In genomic region chr1:31930827-31931226, GRCh38 we compare ENCODE assay signal across 2 cellular contexts.
TF ChIP-seq lines count a peak whose summit lies in the region.

No MANE protein-coding gene starts in this region.

TF ChIP-seq in A549, 52 proteins besides CTCF, POLR2A, EP300 and RAD21:
- TF ChIP-seq BCL3 (IDR thresholded peaks at IDR 0.05), result no peak
- TF ChIP-seq FOSB (CRISPR knock-in tag; IDR thresholded peaks at IDR 0.05), result no peak
- TF ChIP-seq PBX3 (IDR thresholded peaks at IDR 0.05), result no peak
- no peak for TF ChIP-seq USF2 (IDR thresholded peaks at IDR 0.05)
- TF ChIP-seq ESRRA (IDR thresholded peaks at IDR 0.05; ENCODE audit: borderline replicate concordance, low read length), result no peak
- no peak for TF ChIP-seq RCOR1 (IDR thresholded peaks at IDR 0.05; ENCODE audit: low read depth, low read length)
- no peak for TF ChIP-seq CBX8 (IDR thresholded peaks at IDR 0.05)
- TF ChIP-seq JUNB (IDR thresholded peaks at IDR 0.05), result no peak
- TF ChIP-seq FOSL2 (IDR thresholded peaks at IDR 0.05), result no peak
- no peak for TF ChIP-seq FOSL2 (CRISPR knock-in tag; IDR thresholded peaks at IDR 0.05)
- TF ChIP-seq HOXB5 (CRISPR knock-in tag; IDR thresholded peaks at IDR 0.05), result no peak
- no peak for TF ChIP-seq ZNF302 (CRISPR knock-in tag; IDR thresholded peaks at IDR 0.05)
- TF ChIP-seq PHF8 (IDR thresholded peaks at IDR 0.05; ENCODE audit: borderline replicate concordance, low read depth), result no peak
- no peak for TF ChIP-seq ZSCAN20 (CRISPR knock-in tag; IDR thresholded peaks at IDR 0.05)

TF ChIP-seq in HCT116, 20 proteins besides CTCF, POLR2A, EP300 and RAD21 (continued from another document):
- no peak for TF ChIP-seq ZBTB33 (IDR thresholded peaks at IDR 0.05; ENCODE audit: extremely low read depth, insufficient replicate concordance, low read length)
- no peak for TF ChIP-seq POLR2AphosphoS5 (IDR thresholded peaks at IDR 0.05; ENCODE audit: low read depth, low read length)
- TF ChIP-seq SRF (IDR thresholded peaks at IDR 0.05; ENCODE audit: low read depth), result no peak
- no peak for TF ChIP-seq EGR1 (IDR thresholded peaks at IDR 0.05; ENCODE audit: low read depth)
- no peak for TF ChIP-seq YY1 (IDR thresholded peaks at IDR 0.05; ENCODE audit: extremely low read depth, insufficient replicate concordance, low read depth, low read length)
- TF ChIP-seq ATF3 (IDR thresholded peaks at IDR 0.05), result no peak
- no peak for TF ChIP-seq FOSL1 (IDR thresholded peaks at IDR 0.05; ENCODE audit: low read depth)
- TF ChIP-seq EZH2phosphoT487 (IDR thresholded peaks at IDR 0.05; ENCODE audit: borderline replicate concordance), result no peak
- no peak for TF ChIP-seq SP1 (IDR thresholded peaks at IDR 0.05; ENCODE audit: low read depth)
- TF ChIP-seq TCF7L2 (IDR thresholded peaks at IDR 0.05; ENCODE audit: borderline replicate concordance, extremely low read depth, insufficient read depth, insufficient read length), result no peak
- no peak for TF ChIP-seq ELF1 (IDR thresholded peaks at IDR 0.05; ENCODE audit: borderline replicate concordance, low read depth)
- TF ChIP-seq CEBPB (IDR thresholded peaks at IDR 0.05; ENCODE audit: low read depth), result no peak
- no peak for TF ChIP-seq REST (IDR thresholded peaks at IDR 0.05; ENCODE audit: low read depth)
- TF ChIP-seq JUND (IDR thresholded peaks at IDR 0.05), result no peak
- no peak for TF ChIP-seq ZNF274 (IDR thresholded peaks at IDR 0.05; ENCODE audit: low read depth, low read length)
- no peak for TF ChIP-seq MAX (IDR thresholded peaks at IDR 0.05)
- no peak for TF ChIP-seq SIN3A (IDR thresholded peaks at IDR 0.05; ENCODE audit: low read depth)
- TF ChIP-seq ZFX (IDR thresholded peaks at IDR 0.05), result no peak
- TF ChIP-seq EZH2 (IDR thresholded peaks at IDR 0.05), result no peak
TF ChIP-seq in HCT116: peak in this region for 0.
